Comparison of ENCODE assay signal across 1 cellular context in genomic region chr9:128786681-128787582, GRCh38.
A peak's percentile ranks its signal among the peaks of the same experiment; 100 is the strongest.
TF ChIP-seq lines count a peak whose summit lies in the region.

TBC1D13 (plus strand) TSS chr9:128787253; CDS start chr9:128787354, 101 bp downstream.

TF ChIP-seq in HepG2, 621 proteins besides CTCF, POLR2A, EP300 and RAD21 (continued from another document and continues in another):
- TF ChIP-seq ZNF407 (CRISPR knock-in tag; IDR thresholded peaks at IDR 0.05; ENCODE audit: not compliant biosample characterization) = peak; percentile 84
- TF ChIP-seq TOE1 (CRISPR knock-in tag; IDR thresholded peaks at IDR 0.05) = peak; percentile 74; the same call in 1 of the 2 replicates
- TF ChIP-seq NFKBIZ (CRISPR knock-in tag; IDR thresholded peaks at IDR 0.05) = peak; percentile 78; the same call in 1 of the 2 replicates
- peak; percentile 68 for TF ChIP-seq PRPF4 (IDR thresholded peaks at IDR 0.05; ENCODE audit: low read depth, low read length, poor library complexity, severe bottlenecking)
- peak; percentile 67 for TF ChIP-seq GABPA (IDR thresholded peaks at IDR 0.05; ENCODE audit: low read depth, low read length)
- TF ChIP-seq GABPA (CRISPR knock-in tag; IDR thresholded peaks at IDR 0.05; ENCODE audit: low read depth) = peak; percentile 79
- TF ChIP-seq NCOA1 (CRISPR knock-in tag; IDR thresholded peaks at IDR 0.05) = peak; percentile 55; the same call in 1 of the 2 replicates
- 0 out of 2 replicates have a peak, but pooled peaks have one; percentile 61 for TF ChIP-seq ZNF546 (CRISPR knock-in tag; conservative IDR thresholded peaks at IDR 0.05)
- 0 out of 2 replicates have a peak, but pooled peaks have one; percentile 39 for TF ChIP-seq ZNF597 (CRISPR knock-in tag; IDR thresholded peaks at IDR 0.05)
- peak; percentile 98 for TF ChIP-seq POGK (CRISPR knock-in tag; conservative IDR thresholded peaks at IDR 0.05)
- TF ChIP-seq PAWR (CRISPR knock-in tag; IDR thresholded peaks at IDR 0.05; ENCODE audit: borderline replicate concordance) = no peak
- TF ChIP-seq ZNF280D (CRISPR knock-in tag; IDR thresholded peaks at IDR 0.05) = peak; percentile 47; the same call in 1 of the 2 replicates
- TF ChIP-seq HBP1 (CRISPR knock-in tag; IDR thresholded peaks at IDR 0.05; ENCODE audit: low read depth) = peak; percentile 95; the same call in 1 of the 2 replicates
- peak; percentile 87; the same call in 1 of the 2 replicates for TF ChIP-seq ZNF780A (CRISPR knock-in tag; IDR thresholded peaks at IDR 0.05)
- peak; percentile 63; the same call in 1 of the 2 replicates for TF ChIP-seq ZNF264 (CRISPR knock-in tag; IDR thresholded peaks at IDR 0.05)
- TF ChIP-seq ZNF605 (CRISPR knock-in tag; IDR thresholded peaks at IDR 0.05) = peak; percentile 94
- peak; percentile 67; the same call in 1 of the 2 replicates for TF ChIP-seq ZNF691 (CRISPR knock-in tag; IDR thresholded peaks at IDR 0.05; ENCODE audit: borderline replicate concordance, low read depth)
- TF ChIP-seq SRSF1 (optimal IDR thresholded peaks at IDR 0.05; ENCODE audit: low read depth, low read length) = peak; percentile 33
- 0 out of 2 replicates have a peak, but pooled peaks have one; percentile 81 for TF ChIP-seq ZNF790 (CRISPR knock-in tag; IDR thresholded peaks at IDR 0.05; ENCODE audit: borderline replicate concordance)
- peak; percentile 86; the same call in 1 of the 2 replicates for TF ChIP-seq ZNF563 (CRISPR knock-in tag; IDR thresholded peaks at IDR 0.05)
- peak; percentile 95 for TF ChIP-seq ZSCAN21 (CRISPR knock-in tag; IDR thresholded peaks at IDR 0.05; ENCODE audit: borderline replicate concordance)
- peak; percentile 86; the same call in 1 of the 2 replicates for TF ChIP-seq EED (CRISPR knock-in tag; IDR thresholded peaks at IDR 0.05)
- TF ChIP-seq SIX4 (CRISPR knock-in tag; IDR thresholded peaks at IDR 0.05) = peak; percentile 45; the same call in 1 of the 2 replicates
- TF ChIP-seq ZBTB21 (CRISPR knock-in tag; IDR thresholded peaks at IDR 0.05) = no peak
- no peak for TF ChIP-seq JARID2 (CRISPR knock-in tag; IDR thresholded peaks at IDR 0.05; ENCODE audit: insufficient replicate concordance)
- TF ChIP-seq KLF15 (CRISPR knock-in tag; IDR thresholded peaks at IDR 0.05; ENCODE audit: borderline replicate concordance) = peak; percentile 96; the same call in 1 of the 2 replicates
- no peak for TF ChIP-seq ZBTB3 (CRISPR knock-in tag; IDR thresholded peaks at IDR 0.05; ENCODE audit: borderline replicate concordance, low read depth)
- TF ChIP-seq SNAI1 (CRISPR knock-in tag; IDR thresholded peaks at IDR 0.05; ENCODE audit: borderline replicate concordance) = peak; percentile 77; the same call in 1 of the 2 replicates
- no peak for TF ChIP-seq CBX2 (IDR thresholded peaks at IDR 0.05; ENCODE audit: low read depth, low read length)
- TF ChIP-seq CBX2 (CRISPR knock-in tag; IDR thresholded peaks at IDR 0.05; ENCODE audit: low read depth) = 0 out of 2 replicates have a peak, but pooled peaks have one; percentile 67
- peak; percentile 78 for TF ChIP-seq ZNF501 (CRISPR knock-in tag; IDR thresholded peaks at IDR 0.05)
- TF ChIP-seq ZNF101 (CRISPR knock-in tag; IDR thresholded peaks at IDR 0.05; ENCODE audit: borderline replicate concordance, low read depth) = peak; percentile 61; the same call in 1 of the 2 replicates
- TF ChIP-seq NR1H2 (CRISPR knock-in tag; IDR thresholded peaks at IDR 0.05; ENCODE audit: borderline replicate concordance, low read depth) = peak; percentile 42; the same call in 1 of the 2 replicates
- TF ChIP-seq ZNF280B (CRISPR knock-in tag; IDR thresholded peaks at IDR 0.05; ENCODE audit: borderline replicate concordance) = peak; percentile 94
- peak; percentile 98 for TF ChIP-seq MXD4 (CRISPR knock-in tag; IDR thresholded peaks at IDR 0.05)
- peak; percentile 94 for TF ChIP-seq ZNF350 (CRISPR knock-in tag; IDR thresholded peaks at IDR 0.05; ENCODE audit: borderline replicate concordance, low read depth)
- peak; percentile 97; the same call in 1 of the 2 replicates for TF ChIP-seq ZFP41 (CRISPR knock-in tag; IDR thresholded peaks at IDR 0.05; ENCODE audit: borderline replicate concordance)
- TF ChIP-seq MYNN (CRISPR knock-in tag; IDR thresholded peaks at IDR 0.05; ENCODE audit: low read depth) = peak; percentile 84; the same call in 1 of the 2 replicates
- TF ChIP-seq MAZ (IDR thresholded peaks at IDR 0.05; ENCODE audit: borderline replicate concordance, low read depth, low read length) = peak; percentile 89
- peak; percentile 99 for TF ChIP-seq MAZ (CRISPR knock-in tag; IDR thresholded peaks at IDR 0.05; ENCODE audit: low read depth)
- no peak for TF ChIP-seq NONO (IDR thresholded peaks at IDR 0.05)
- TF ChIP-seq NONO (CRISPR knock-in tag; conservative IDR thresholded peaks at IDR 0.05) = peak; percentile 96
